ENCODE assay signal across 14 cellular contexts in genomic region chr4:2363056-2363719, GRCh38.
DNase-seq lines count a peak whose midpoint lies in the region; ATAC-seq and TF ChIP-seq lines count a peak whose summit lies in the region.
"Had no signal": no experiment of that assay in that cellular context is flagged by ENCODE, and none has a peak within 500 bp of the region (broad histone marks: within the 10 kb centered on the region; RNA-seq: fewer than 3 reads in every experiment).

No MANE protein-coding gene starts in this region.

- no peak overlapping the region for H3K4me3 ChIP-seq in fibroblast of mammary gland (ENCODE audit: control insufficient read depth, low read depth, low read length)
- no peak overlapping the region for H3K4me3 ChIP-seq in parathyroid adenoma (ENCODE audit: low read depth, low read length)
- H3K4me3 ChIP-seq: neural progenitor cell, transverse colon had no signal

- TF ChIP-seq CTCF in fibroblast of mammary gland (conservative IDR thresholded peaks at IDR 0.05; ENCODE audit: control insufficient read depth, insufficient read depth, low read depth, low read length) (no peak), parathyroid adenoma (IDR thresholded peaks at IDR 0.05) (no peak)

- no peaks in the 10 kb centered on the region for H3K36me3 ChIP-seq in parathyroid adenoma (ENCODE audit: control insufficient read depth, insufficient read depth, low read length)
- H3K36me3 ChIP-seq: neural progenitor cell, transverse colon had no signal

- ATAC-seq in GM18511 (IDR thresholded peaks at IDR 0.05; ENCODE audit: unreplicated experiment) (no peak), HG02870 (IDR thresholded peaks at IDR 0.05; ENCODE audit: unreplicated experiment) (no peak)

- peak; percentile 61 for DNase-seq in ELF-1 (ENCODE audit: low read depth, low spot score)
- peak; percentile 26 for DNase-seq in MV-4-11 (lab: John Stamatoyannopoulos, UW)
- peak; percentile 16 for DNase-seq in fibroblast of mammary gland (ENCODE audit: low read depth)
- DNase-seq in superior temporal gyrus (ENCODE audit: extremely low spot score): no peak
- DNase-seq in NK-92 (lab: John Stamatoyannopoulos, UW; ENCODE audit: unreplicated experiment): no peak
- DNase-seq: DMS153; GOT3; NCI-H1092 treated with DMSO at 0.1 percent for 48 hours; stimulated activated CD4-positive, alpha-beta T cell treated with anti-CD3 and anti-CD28 coated beads, Interleukin-4, amount 100 ng/mL, for 4 hours; transverse colon had no signal

- no peak overlapping the region for H3K9ac ChIP-seq in parathyroid adenoma
- H3K9ac ChIP-seq: neural progenitor cell had no signal

- H3K79me2 ChIP-seq in parathyroid adenoma: peaks cover 3% of the 10 kb centered on the region

- H3K4me1 ChIP-seq in parathyroid adenoma: peaks cover 18% of the 10 kb centered on the region

- H2AFZ ChIP-seq in parathyroid adenoma: peak overlapping the region; percentile 56
- H2AFZ ChIP-seq: neural progenitor cell had no signal

- peak overlapping the region; percentile 80 for H3K27ac ChIP-seq in parathyroid adenoma
- H3K27ac ChIP-seq: neural progenitor cell, transverse colon had no signal

- no peaks in the 10 kb centered on the region for H3K9me3 ChIP-seq in parathyroid adenoma (ENCODE audit: control insufficient read depth, low read length)
- H3K9me3 ChIP-seq: transverse colon had no signal

- H3K27me3 ChIP-seq in parathyroid adenoma (ENCODE audit: control insufficient read depth, insufficient read depth, low read length): no peaks in the 10 kb centered on the region
- H3K27me3 ChIP-seq: neural progenitor cell, transverse colon had no signal

- peak overlapping the region; percentile 32 for H3K4me2 ChIP-seq in parathyroid adenoma (ENCODE audit: low read length)
- H3K4me2 ChIP-seq: neural progenitor cell had no signal

Comparison
In these comparisons a context has a peak if more than half of its experiments do, and no peak if none do; other contexts are left out.
1. DNase-seq: peak in ELF-1 (single experiment), MV-4-11 (single experiment) and fibroblast of mammary gland (single experiment); none in superior temporal gyrus (single experiment) and NK-92 (single experiment).